Comparison of ENCODE assay signal across 8 cellular contexts in genomic region chr12:116910645-116911449, GRCh38. TPM values are rescaled to one million over a fixed set of nuclear protein-coding genes. Genes with fewer than 3 reads are reported as not detected.
DNase-seq lines count a peak whose midpoint lies in the region; ATAC-seq and TF ChIP-seq lines count a peak whose summit lies in the region.

Gene FBXW8, plus strand, starts transcription at chr12:116910950. Its CDS starts 88 bp downstream, at chr12:116911038.

- H3K36me3 ChIP-seq in ES-I3 (ENCODE audit: insufficient read depth, low read length): no peaks in the 10 kb centered on the region
- no peaks in the 10 kb centered on the region for H3K36me3 ChIP-seq in GM23248 (ENCODE audit: low read depth)
- H3K36me3 ChIP-seq in SK-N-MC (ENCODE audit: insufficient read depth, low read length): peaks cover 7% of the 10 kb centered on the region; the same call in 1 of the 2 replicates

- H3K4me3 Mint-ChIP-seq in activated naive CD8-positive, alpha-beta T cell treated with anti-CD3 and anti-CD28 coated beads, Interleukin-2, amount 10 ng/mL, durations not matched to agents 7 days and 5 days: peak within 1 kb of the TSS; percentile 86
- H3K4me3 Mint-ChIP-seq in type B pancreatic cell: peak within 1 kb of the TSS; percentile 90

- 1 to 2% methylated on average over 28 to 48 of the region's 82 CpGs for WGBS in GM23248 (ENCODE audit: low coverage in 1 of 2, low lambda C conversion rate in 2 of 2, missing lambda C conversion rate in 2 of 2), 2 experiments

- peak within 1 kb of the TSS; percentile 75 for H3K27ac Mint-ChIP-seq in activated naive CD8-positive, alpha-beta T cell treated with anti-CD3 and anti-CD28 coated beads, Interleukin-2, amount 10 ng/mL, durations not matched to agents 7 days and 5 days
- peak within 1 kb of the TSS; percentile 81 for H3K27ac Mint-ChIP-seq in type B pancreatic cell

- DNase-seq in GM23248 (peak; percentile 87), Kasumi-1 (lab: John Stamatoyannopoulos, UW) (peak; percentile 52), SK-N-MC (ENCODE audit: low read depth, low spot score) (peak; percentile 24), cardiac septum (ENCODE audit: low spot score) (peak; percentile 84), posterior cingulate gyrus (peak; percentile 36 to 94 (median 62)), type B pancreatic cell (ENCODE audit: extremely low spot score, unreplicated experiment) (peak; percentile 85)
- peak; percentile 82 for DNase-seq in activated naive CD8-positive, alpha-beta T cell treated with anti-CD3 and anti-CD28 coated beads, Interleukin-2, amount 10 ng/mL, durations not matched to agents 7 days and 5 days

- POLR2A ChIA-PET in activated naive CD8-positive, alpha-beta T cell treated with anti-CD3 and anti-CD28 coated beads, Interleukin-2, amount 10 ng/mL, durations not matched to agents 7 days and 5 days (lab: Charles Lee): interaction anchor here (0.8 to 1.0 kb wide), 3 partner anchors 10 to 351 kb away, joined by 3 to 4 read pairs (median 3); no protein-coding TSS in a partner anchor

- intact Hi-C loops in cardiac septum (cut with DNase I) (no loop called here), posterior cingulate gyrus (cut with DNase I) (no loop called here)

- H3K9me3 ChIP-seq in ES-I3 (ENCODE audit: control insufficient read depth, insufficient read depth, low read length): no peaks in the 10 kb centered on the region
- no peaks in the 10 kb centered on the region for H3K9me3 ChIP-seq in GM23248 (ENCODE audit: low read depth)
- H3K9me3 ChIP-seq in SK-N-MC (ENCODE audit: low read depth, low read length): no peaks in the 10 kb centered on the region

- H3K4me2 ChIP-seq in GM23248 (ENCODE audit: unreplicated experiment): peak within 1 kb of the TSS; percentile 85

- H3F3A ChIP-seq in GM23248 (ENCODE audit: insufficient read depth): peaks cover 10% of the 10 kb centered on the region

- no peaks in the 10 kb centered on the region for H3K27me3 ChIP-seq in GM23248 (replicated peaks; ENCODE audit: insufficient read depth)

- in situ Hi-C loops in GM23248 (cut with MboI): no loop called here

- H3K9ac ChIP-seq in ES-I3 (ENCODE audit: low read depth, low read length): peak within 1 kb of the TSS; percentile 82
- H3K9ac ChIP-seq in GM23248: peak within 1 kb of the TSS; percentile 96
- peak within 1 kb of the TSS; percentile 87 for H3K9ac ChIP-seq in SK-N-MC (ENCODE audit: insufficient read length)

- ATAC-seq in activated naive CD8-positive, alpha-beta T cell treated with anti-CD3 and anti-CD28 coated beads, Interleukin-2, amount 10 ng/mL, durations not matched to agents 7 days and 5 days (ENCODE audit: low read depth): peak; percentile 89

- H3K36me3 Mint-ChIP-seq in activated naive CD8-positive, alpha-beta T cell treated with anti-CD3 and anti-CD28 coated beads, Interleukin-2, amount 10 ng/mL, durations not matched to agents 7 days and 5 days: peaks cover 24% of the 10 kb centered on the region
- peaks cover 8% of the 10 kb centered on the region for H3K36me3 Mint-ChIP-seq in type B pancreatic cell

- H3K4me3 ChIP-seq in GM23248: peak within 1 kb of the TSS; percentile 76
- peak within 1 kb of the TSS; percentile 89 for H3K4me3 ChIP-seq in SK-N-MC

- H3K9me2 ChIP-seq in GM23248 (ENCODE audit: insufficient read depth): no peaks in the 10 kb centered on the region

- H3K79me2 ChIP-seq in GM23248 (ENCODE audit: insufficient read depth): peaks cover 62% of the 10 kb centered on the region

- no peaks in the 10 kb centered on the region for H4K20me1 ChIP-seq in GM23248 (ENCODE audit: insufficient read depth)

- H3K9me3 Mint-ChIP-seq in activated naive CD8-positive, alpha-beta T cell treated with anti-CD3 and anti-CD28 coated beads, Interleukin-2, amount 10 ng/mL, durations not matched to agents 7 days and 5 days: no peaks in the 10 kb centered on the region
- no peaks in the 10 kb centered on the region for H3K9me3 Mint-ChIP-seq in type B pancreatic cell

- H3K27ac ChIP-seq in GM23248 (peak within 1 kb of the TSS; percentile 88), SK-N-MC (no peak within 1 kb of the TSS; the same call in 1 of the 2 replicates)

- H3K4me1 Mint-ChIP-seq in activated naive CD8-positive, alpha-beta T cell treated with anti-CD3 and anti-CD28 coated beads, Interleukin-2, amount 10 ng/mL, durations not matched to agents 7 days and 5 days: peaks cover 22% of the 10 kb centered on the region
- H3K4me1 Mint-ChIP-seq in type B pancreatic cell (ENCODE audit: unreplicated experiment): peaks cover 18% of the 10 kb centered on the region

- no peaks in the 10 kb centered on the region for H3K4me1 ChIP-seq in ES-I3 (ENCODE audit: insufficient read depth, low read length)
- 0 out of 2 replicates have a peak, but pooled peaks cover 15% of the 10 kb centered on the region for H3K4me1 ChIP-seq in GM23248 (ENCODE audit: insufficient read depth)

- H3K27me3 Mint-ChIP-seq in activated naive CD8-positive, alpha-beta T cell treated with anti-CD3 and anti-CD28 coated beads, Interleukin-2, amount 10 ng/mL, durations not matched to agents 7 days and 5 days: peaks cover 21% of the 10 kb centered on the region
- peaks cover 5% of the 10 kb centered on the region for H3K27me3 Mint-ChIP-seq in type B pancreatic cell

- H2AFZ ChIP-seq in GM23248: peak within 1 kb of the TSS; percentile 89

- TF ChIP-seq CTCF in type B pancreatic cell (conservative IDR thresholded peaks at IDR 0.05): no peak

RNA-seq across cellular contexts. Expression of gene FBXW8, which starts in this region (rescaled TPM):
- 23.1 and 27.7 TPM in 2 replicates for total RNA-seq in GM23248 (2014; rRNA removed; shearing (Covaris generic))
- 11.0 and 12.7 TPM in 2 replicates for polyA plus RNA-seq in GM23248 (2016; fragmentation: Nextera tagmentation; extraction: Ambion mirVana)
- 10 to 100 TPM; 12.0 to 14.1 TPM for total RNA-seq in activated naive CD8-positive, alpha-beta T cell treated with anti-CD3 and anti-CD28 coated beads, Interleukin-2, amount 10 ng/mL, durations not matched to agents 7 days and 5 days
- total RNA-seq in cardiac septum (10.4 TPM), type B pancreatic cell (ENCODE audit: low replicate concordance) (27.7 and 28.2 TPM in 2 replicates)

Comparison
In these comparisons a context has a peak if more than half of its experiments do, and no peak if none do; other contexts are left out.
1. DNase-seq: peak in every context shown above with its lines; median percentile 87 in GM23248; 85 in type B pancreatic cell; 84 in cardiac septum; 82 in activated naive CD8-positive, alpha-beta T cell treated with anti-CD3 and anti-CD28 coated beads, Interleukin-2, amount 10 ng/mL, durations not matched to agents 7 days and 5 days; 62 in posterior cingulate gyrus; 52 in Kasumi-1; 24 in SK-N-MC.